ENCODE assay signal across 8 cellular contexts in the genomic region with DNA sequence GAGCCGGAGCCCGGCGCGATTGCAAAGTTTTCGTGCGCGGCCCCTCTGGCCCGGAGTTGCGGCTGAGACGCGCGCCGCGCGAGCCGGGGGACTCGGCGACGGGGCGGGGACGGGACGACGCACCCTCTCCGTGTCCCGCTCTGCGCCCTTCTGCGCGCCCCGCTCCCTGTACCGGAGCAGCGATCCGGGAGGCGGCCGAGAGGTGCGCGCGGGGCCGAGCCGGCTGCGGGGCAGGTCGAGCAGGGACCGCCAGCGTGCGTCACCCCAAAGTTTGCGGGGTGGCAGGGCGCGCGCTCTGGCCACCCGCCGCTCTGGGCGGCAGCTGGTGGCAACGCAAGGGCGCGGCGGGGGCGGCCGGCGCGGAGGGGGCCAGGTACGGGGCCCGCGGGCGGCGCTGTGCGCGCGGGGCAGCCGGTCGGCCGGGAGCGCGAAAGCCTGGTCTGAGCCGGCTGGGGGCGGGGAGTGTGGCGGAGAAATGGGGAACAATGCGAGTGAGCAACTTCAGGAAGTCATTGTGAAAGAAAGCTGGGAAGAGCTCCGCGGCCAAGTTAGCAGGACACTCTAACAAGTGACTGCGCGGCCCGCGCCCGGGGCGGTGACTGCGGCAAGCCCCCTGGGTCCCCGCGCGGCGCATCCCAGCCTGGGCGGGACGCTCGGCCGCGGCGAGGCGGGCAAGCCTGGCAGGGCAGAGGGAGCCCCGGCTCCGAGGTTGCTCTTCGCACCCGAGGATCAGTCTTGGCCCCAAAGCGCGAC. TPM values are rescaled to one million over a fixed set of nuclear protein-coding genes. Genes with fewer than 3 reads are reported as not detected.
DNase-seq lines count a peak whose midpoint lies in the region; ATAC-seq and TF ChIP-seq lines count a peak whose summit lies in the region.
"Had no signal": no experiment of that assay in that cellular context is flagged by ENCODE, and none has a peak within 500 bp of the region (broad histone marks: within the 10 kb centered on the region; RNA-seq: fewer than 3 reads in every experiment).

IKZF1 (plus strand) TSS at position 559 of the 753 bp plus-strand sequence. CDS start 14,346 bp downstream, outside the sequence.

- ATAC-seq in GM19043 (IDR thresholded peaks at IDR 0.05; ENCODE audit: low read depth, unreplicated experiment) (peak; percentile 24), HG03045 (IDR thresholded peaks at IDR 0.05; ENCODE audit: unreplicated experiment) (peak; percentile 40)

- no peaks in the 10 kb centered on the region for H3K9me3 ChIP-seq in ascending aorta
- H3K9me3 ChIP-seq: uterus had no signal

- no peak within 1 kb of the TSS for H3K27ac ChIP-seq in ascending aorta
- H3K27ac ChIP-seq: uterus had no signal

- DNase-seq in SKM-1 treated with dmso at 0.1 percent for 144 hours (lab: John Stamatoyannopoulos, UW; ENCODE audit: unreplicated experiment) = peak; percentile 95
- DNase-seq in ascending aorta (ENCODE audit: low spot score in 2 of 2) = peak; percentile 28 to 76
- DNase-seq in iris pigment epithelial cell (ENCODE audit: low read depth) = peak; percentile 2
- DNase-seq in stimulated activated CD4-positive, alpha-beta T cell treated with anti-CD3 and anti-CD28 coated beads, Interleukin-1b, Interleukin-23, amount 100 ng/mL, for 48 hours = peak; percentile 72
- no peak for DNase-seq in dedifferentiated amniotic fluid mesenchymal stem cell (ENCODE audit: extremely low spot score)

- no peaks in the 10 kb centered on the region for H3K27me3 ChIP-seq in ascending aorta
- H3K27me3 ChIP-seq: uterus had no signal

- no peaks in the 10 kb centered on the region for H3K36me3 ChIP-seq in ascending aorta
- H3K36me3 ChIP-seq: uterus had no signal

- peak within 1 kb of the TSS; percentile 45 to 62 for H3K4me3 ChIP-seq in ascending aorta

- no peak for TF ChIP-seq CTCF in ascending aorta (IDR thresholded peaks at IDR 0.05)

- intact Hi-C loops in ascending aorta (cut with DNase I) = no loop called here

- H3K4me1 ChIP-seq in ascending aorta = no peaks in the 10 kb centered on the region
- H3K4me1 ChIP-seq: uterus had no signal

RNA-seq across cellular contexts. Expression of gene IKZF1, which starts in this region (rescaled TPM):
- 3.6 TPM for total RNA-seq in ascending aorta
